Comparison of ENCODE assay signal across 22 cellular contexts in the genomic region with DNA sequence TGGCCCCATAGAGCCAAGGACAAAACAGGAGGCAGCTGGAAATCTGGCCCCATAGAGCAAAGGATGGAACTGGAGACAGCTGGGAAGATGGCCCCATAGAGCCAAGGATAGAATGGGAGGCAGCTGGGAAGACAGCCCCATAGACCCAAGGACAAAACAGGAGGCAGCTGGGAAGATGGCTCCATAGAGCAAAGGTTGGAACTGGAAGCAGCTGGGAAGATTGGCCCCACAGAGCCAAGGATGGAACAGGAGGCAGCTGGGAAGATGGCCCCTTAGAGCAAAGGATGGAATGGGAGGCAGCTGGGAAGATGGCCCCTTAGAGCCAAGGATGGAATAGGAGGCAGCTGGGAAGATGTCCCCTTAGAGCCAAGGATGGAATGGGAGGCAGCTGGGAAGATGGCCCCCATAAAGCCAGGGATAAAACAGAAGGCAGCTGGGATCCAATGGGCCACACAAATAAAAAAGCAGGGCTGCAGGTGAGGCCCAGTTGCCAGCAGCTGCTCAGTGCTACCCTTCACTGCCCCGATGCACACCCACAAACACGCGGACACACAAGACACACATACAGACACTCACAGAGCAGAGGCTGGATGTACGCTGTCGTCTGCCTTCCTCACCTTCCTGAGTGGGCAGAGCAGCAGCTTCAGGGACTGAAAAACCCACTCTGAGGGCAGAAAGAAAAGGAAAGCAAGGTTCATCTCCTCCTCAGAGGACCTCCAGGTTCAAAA.
"Had no signal": no experiment of that assay in that cellular context is flagged by ENCODE, and none has a peak within 500 bp of the region (broad histone marks: within the 10 kb centered on the region; RNA-seq: fewer than 3 reads in every experiment).

No MANE protein-coding gene starts in this region.

- H3K36me3 ChIP-seq: left ventricle myocardium inferior, suprapubic skin, tibial artery, upper lobe of right lung had no signal

- H3K9me3 Mint-ChIP-seq: endodermal cell had no signal

- H3K27ac Mint-ChIP-seq: activated CD4-positive, alpha-beta T cell treated with anti-CD3 and anti-CD28 coated beads for 36 hours; activated naive CD8-positive, alpha-beta T cell; endodermal cell had no signal

- H3K4me1 ChIP-seq: suprapubic skin, tibial artery, upper lobe of right lung had no signal

- H3K4me3 Mint-ChIP-seq: activated CD4-positive, alpha-beta T cell treated with anti-CD3 and anti-CD28 coated beads for 36 hours; activated naive CD8-positive, alpha-beta T cell; brain; endodermal cell; nephron had no signal

- H3K4me3 ChIP-seq: left ventricle myocardium inferior, lung, SK-N-MC, suprapubic skin, tibial artery, upper lobe of right lung had no signal

- H3K27ac ChIP-seq: left ventricle myocardium inferior, SK-N-MC, suprapubic skin, tibial artery, upper lobe of right lung had no signal

- H3K9me3 ChIP-seq: left ventricle myocardium inferior, suprapubic skin, tibial artery, upper lobe of right lung had no signal

- H3K36me3 Mint-ChIP-seq: activated naive CD8-positive, alpha-beta T cell; brain had no signal

- H3K27me3 Mint-ChIP-seq: activated CD4-positive, alpha-beta T cell treated with anti-CD3 and anti-CD28 coated beads for 36 hours; activated naive CD8-positive, alpha-beta T cell; brain had no signal

- H3K27me3 ChIP-seq: suprapubic skin, upper lobe of right lung had no signal

- DNase-seq: activated CD4-positive, alpha-beta T cell treated with anti-CD3 and anti-CD28 coated beads for 36 hours; activated CD4-positive, alpha-beta T cell treated with anti-CD3 and anti-CD28 coated beads, Interleukin-2, amount 50 U/mL, for 4 hours; activated CD4-positive, CD25-positive, alpha-beta regulatory T cell; activated effector memory CD4-positive, alpha-beta T cell treated with Interleukin-2 at 50 U/mL for 16 hours; activated naive CD4-positive, alpha-beta T cell treated with Interleukin-2 at 50 U/mL for 16 hours; aorta; endodermal cell; foreskin fibroblast; left ventricle myocardium inferior; mesendoderm; occipital lobe; right cardiac atrium; stimulated activated naive CD4-positive, alpha-beta T cell; tibial artery; upper lobe of right lung had no signal

- ATAC-seq: activated CD4-positive, alpha-beta T cell treated with anti-CD3 and anti-CD28 coated beads for 36 hours; esophagus mucosa; right cardiac atrium; upper lobe of right lung had no signal

- H3K4me1 Mint-ChIP-seq: activated CD4-positive, alpha-beta T cell treated with anti-CD3 and anti-CD28 coated beads for 36 hours had no signal
